8 cellular contexts compared by ENCODE assay signal in the genomic region with DNA sequence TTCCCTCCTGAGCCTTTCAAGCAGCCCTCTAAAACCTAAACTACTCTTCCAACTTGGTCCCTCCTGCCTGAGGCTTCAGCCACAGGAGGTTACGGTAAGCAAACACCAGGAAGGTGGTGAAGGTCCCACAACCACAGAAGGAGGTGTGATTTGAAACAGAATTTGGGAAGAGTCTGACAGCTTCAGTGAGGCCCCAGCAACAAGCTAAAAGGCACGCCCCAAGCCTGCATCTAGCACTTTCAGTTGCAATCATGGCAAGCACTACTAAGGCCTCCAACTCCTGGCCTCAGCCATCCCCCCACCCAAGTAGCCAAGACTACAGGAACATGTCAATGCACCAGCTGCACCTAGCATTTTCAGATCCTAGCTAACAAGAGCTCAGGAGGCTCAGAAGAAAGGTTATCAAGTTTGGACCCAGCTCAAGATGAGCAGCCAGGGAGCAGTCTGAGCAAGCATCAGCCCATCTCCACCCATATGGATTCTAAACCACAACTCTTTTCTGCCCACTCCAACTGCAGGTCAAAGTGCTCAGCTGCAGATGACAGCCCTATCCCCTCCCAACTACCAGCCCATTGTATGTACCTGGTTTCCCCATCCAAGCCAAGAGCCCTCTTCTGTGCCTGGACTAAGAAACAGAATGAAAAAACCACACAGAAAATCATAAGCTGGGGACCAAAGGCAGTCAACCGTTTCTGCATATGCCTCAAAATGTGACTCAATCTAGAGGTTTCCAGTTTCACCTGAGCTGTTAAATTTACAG. TPM values are rescaled to one million over a fixed set of nuclear protein-coding genes. Genes with fewer than 3 reads are reported as not detected.
DNase-seq lines count a peak whose midpoint lies in the region; ATAC-seq and TF ChIP-seq lines count a peak whose summit lies in the region.

No MANE protein-coding gene starts in this region.

- in situ Hi-C loops in GM13976 (cut with MboI; ENCODE audit: low sequenced_read_pairs, unreplicated experiment) = no loop called here

- DNase-seq in CD14-positive monocyte (ENCODE audit: low spot score) (no peak), NCI-H69 (lab: John Stamatoyannopoulos, UW) (peak; percentile 39), caudate nucleus (lab: John Stamatoyannopoulos, UW) (no peak), superior temporal gyrus (ENCODE audit: extremely low spot score) (no peak), NCI-H2107 (lab: John Stamatoyannopoulos, UW) (no peak), GM13976 (ENCODE audit: low spot score) (no peak)
- no peak for DNase-seq in natural killer cell treated with Interleukin-12 subunit alpha and Interleukin-12 subunit beta and Interleukin-15 and Interleukin-18, amount 100 ng/mL, for 72 hours (ENCODE audit: low spot score)

- peak overlapping the region; percentile 100 for H3K27ac Mint-ChIP-seq in CD14-positive monocyte
- H3K27ac Mint-ChIP-seq in natural killer cell treated with Interleukin-12 subunit alpha and Interleukin-12 subunit beta and Interleukin-15 and Interleukin-18, amount 100 ng/mL, for 72 hours = peak overlapping the region; percentile 85 to 90

- peaks cover 20 to 41% of the 10 kb centered on the region in 2 donors for H3K36me3 Mint-ChIP-seq in CD14-positive monocyte
- peaks cover 19% of the 10 kb centered on the region for H3K36me3 Mint-ChIP-seq in natural killer cell treated with Interleukin-12 subunit alpha and Interleukin-12 subunit beta and Interleukin-15 and Interleukin-18, amount 100 ng/mL, for 72 hours

- intact Hi-C loops in CD14-positive monocyte (cut with micrococcal nuclease) = no loop called here

- H3K27ac ChIP-seq in caudate nucleus (ENCODE audit: low read depth, low read length) = peak overlapping the region; percentile 19

- peaks cover 0 to 17% (median 2%) of the 10 kb centered on the region in 3 donors for H3K27me3 Mint-ChIP-seq in CD14-positive monocyte (ENCODE audit: low read depth in 3 of 3)
- H3K27me3 Mint-ChIP-seq in natural killer cell treated with Interleukin-12 subunit alpha and Interleukin-12 subunit beta and Interleukin-15 and Interleukin-18, amount 100 ng/mL, for 72 hours = no peaks in the 10 kb centered on the region

- peak overlapping the region; percentile 74 to 93 for H3K4me3 Mint-ChIP-seq in CD14-positive monocyte
- peak overlapping the region; percentile 81 for H3K4me3 Mint-ChIP-seq in natural killer cell treated with Interleukin-12 subunit alpha and Interleukin-12 subunit beta and Interleukin-15 and Interleukin-18, amount 100 ng/mL, for 72 hours

- TF ChIP-seq CTCF in CD14-positive monocyte (IDR thresholded peaks at IDR 0.05) (no peak), GM13976 (IDR thresholded peaks at IDR 0.05; ENCODE audit: borderline replicate concordance, control extremely low read depth, extremely low read depth, insufficient read depth, missing control alignments) (no peak)

- no peaks in the 10 kb centered on the region for H3K9me3 Mint-ChIP-seq in CD14-positive monocyte
- no peaks in the 10 kb centered on the region for H3K9me3 Mint-ChIP-seq in natural killer cell treated with Interleukin-12 subunit alpha and Interleukin-12 subunit beta and Interleukin-15 and Interleukin-18, amount 100 ng/mL, for 72 hours

- H3K4me1 Mint-ChIP-seq in CD14-positive monocyte = peaks cover 72% of the 10 kb centered on the region
- H3K4me1 Mint-ChIP-seq in natural killer cell treated with Interleukin-12 subunit alpha and Interleukin-12 subunit beta and Interleukin-15 and Interleukin-18, amount 100 ng/mL, for 72 hours (ENCODE audit: low read depth in 2 of 2) = peaks cover 78 to 82% of the 10 kb centered on the region in 2 donors

- peak; percentile 33 for ATAC-seq in GM21390 (IDR thresholded peaks at IDR 0.05; ENCODE audit: unreplicated experiment)
- ATAC-seq in natural killer cell treated with Interleukin-12 subunit alpha and Interleukin-12 subunit beta and Interleukin-15 and Interleukin-18, amount 100 ng/mL, for 72 hours = peak; percentile 60

RNA-seq across cellular contexts. Expression of a gene that starts 10.4 kb away (rescaled TPM):
- 100 to 1,000 TPM in 1 of 2 donors, 10 to 100 TPM in 1; 80.0 to 103 TPM for polyA plus RNA-seq in CD14-positive monocyte
- total RNA-seq in natural killer cell treated with Interleukin-12 subunit alpha and Interleukin-12 subunit beta and Interleukin-15 and Interleukin-18, amount 100 ng/mL, for 72 hours = 10 to 100 TPM; 49.2 to 60.0 TPM

RNA-seq across cellular contexts. Expression of a gene that starts 16.6 kb away (rescaled TPM):
- 100 to 1,000 TPM; 490 to 491 TPM for polyA plus RNA-seq in CD14-positive monocyte
- 1,000 to 10,000 TPM in 1 of 2 donors, 100 to 1,000 TPM in 1; 898 to 1,016 TPM for total RNA-seq in natural killer cell treated with Interleukin-12 subunit alpha and Interleukin-12 subunit beta and Interleukin-15 and Interleukin-18, amount 100 ng/mL, for 72 hours

RNA-seq across cellular contexts. Expression of a gene that starts 34.3 kb away (rescaled TPM):
- polyA plus RNA-seq in CD14-positive monocyte = 1 to 10 TPM; 1.8 to 2.1 TPM
- total RNA-seq in natural killer cell treated with Interleukin-12 subunit alpha and Interleukin-12 subunit beta and Interleukin-15 and Interleukin-18, amount 100 ng/mL, for 72 hours = 10 to 100 TPM; 24.1 to 35.7 TPM

RNA-seq across cellular contexts. Expression of a gene that starts 44.6 kb away (rescaled TPM):
- polyA plus RNA-seq in CD14-positive monocyte = 10 to 100 TPM; 14.0 to 17.6 TPM
- total RNA-seq in natural killer cell treated with Interleukin-12 subunit alpha and Interleukin-12 subunit beta and Interleukin-15 and Interleukin-18, amount 100 ng/mL, for 72 hours = 100 to 1,000 TPM; 234 to 259 TPM

RNA-seq across cellular contexts. Expression of a gene that starts 55.5 kb away (rescaled TPM):
- 10 to 100 TPM in 1 of 2 donors, 1 to 10 TPM in 1; 7.2 to 10.6 TPM for polyA plus RNA-seq in CD14-positive monocyte
- 100 to 1,000 TPM; 122 to 205 TPM for total RNA-seq in natural killer cell treated with Interleukin-12 subunit alpha and Interleukin-12 subunit beta and Interleukin-15 and Interleukin-18, amount 100 ng/mL, for 72 hours
